ENCODE assay signal across 8 cellular contexts in genomic region chr3:42804113-42804830, GRCh38. TPM values are rescaled to one million over a fixed set of nuclear protein-coding genes. Genes with fewer than 3 reads are reported as not detected.
DNase-seq lines count a peak whose midpoint lies in the region; ATAC-seq and TF ChIP-seq lines count a peak whose summit lies in the region.

TSS of gene HIGD1A (minus strand) at chr3:42804490. CDS start at chr3:42794253, 10,237 bp downstream.

- ATAC-seq in GM21723 (IDR thresholded peaks at IDR 0.05; ENCODE audit: unreplicated experiment), result peak; percentile 99
- ATAC-seq in Panc1, result peak; percentile 99
- peak; percentile 99 for ATAC-seq in activated T-cell treated with anti-CD3 and anti-CD28 coated beads, Interleukin-2, amount 50 U/mL, for 4 hours

- intact Hi-C loops in Panc1 (cut with micrococcal nuclease; ENCODE audit: unreplicated experiment), result no loop called here

- peak within 1 kb of the TSS; percentile 99 for H3K4me3 Mint-ChIP-seq in activated T-cell treated with anti-CD3 and anti-CD28 coated beads, Interleukin-2, amount 50 U/mL, for 4 hours

- no peak for TF ChIP-seq CTCF in Panc1 (IDR thresholded peaks at IDR 0.05)

- H3K4me1 Mint-ChIP-seq in activated T-cell treated with anti-CD3 and anti-CD28 coated beads, Interleukin-2, amount 50 U/mL, for 4 hours (ENCODE audit: low read depth), result peaks cover 47% of the 10 kb centered on the region

- in situ Hi-C loops in Panc1 (cut with HindIII; ENCODE audit: low pct_unique_long_range_greater_than_20kb, low sequenced_read_pairs), result no loop called here

- CTCF ChIA-PET in Panc1 (lab: Charles Lee), result no interaction called here

- H3K4me3 ChIP-seq in Panc1 (ENCODE audit: low read depth in 2 of 2, low read length in 2 of 2), result peak within 1 kb of the TSS; percentile 79 to 86
- peak within 1 kb of the TSS; percentile 75 to 81 for H3K4me3 ChIP-seq in esophagus (ENCODE audit: low read depth in 1 of 2, low read length in 2 of 2)
- peak within 1 kb of the TSS; percentile 92 to 99 for H3K4me3 ChIP-seq in muscle layer of colon (ENCODE audit: low read depth in 1 of 2, low read length in 2 of 2)

- peaks cover 7% of the 10 kb centered on the region for H3K4me1 ChIP-seq in Panc1 (ENCODE audit: control insufficient read depth, insufficient read depth, low read length)
- peaks cover 0 to 6% of the 10 kb centered on the region in 2 donors for H3K4me1 ChIP-seq in esophagus (ENCODE audit: control insufficient read depth in 2 of 2, insufficient read depth in 2 of 2, low read length in 1 of 2)
- peaks cover 41% of the 10 kb centered on the region for H3K4me1 ChIP-seq in muscle layer of colon (ENCODE audit: insufficient read depth, low read length)

- peaks cover 3% of the 10 kb centered on the region for H3K36me3 Mint-ChIP-seq in activated T-cell treated with anti-CD3 and anti-CD28 coated beads, Interleukin-2, amount 50 U/mL, for 4 hours (ENCODE audit: insufficient read depth)

- H3K9me3 ChIP-seq in Panc1 (ENCODE audit: control insufficient read depth, insufficient read depth, low read depth, low read length) (no peaks in the 10 kb centered on the region), esophagus (ENCODE audit: control insufficient read depth in 2 of 2, insufficient read depth in 1 of 2, low read depth in 1 of 2, low read length in 1 of 2) (no peaks in the 10 kb centered on the region), muscle layer of colon (ENCODE audit: low read length) (no peaks in the 10 kb centered on the region)

- no peaks in the 10 kb centered on the region for H3K9me3 Mint-ChIP-seq in activated T-cell treated with anti-CD3 and anti-CD28 coated beads, Interleukin-2, amount 50 U/mL, for 4 hours

- peak within 1 kb of the TSS; percentile 99 for H3K9ac ChIP-seq in muscle layer of colon (ENCODE audit: low read length)

- H3K27me3 ChIP-seq in Panc1 (ENCODE audit: control insufficient read depth, insufficient read depth, low read length) (no peaks in the 10 kb centered on the region; the same call in 1 of the 2 replicates), esophagus (ENCODE audit: control insufficient read depth in 1 of 2, insufficient read depth in 2 of 2, low read length in 2 of 2) (no peaks in the 10 kb centered on the region), muscle layer of colon (ENCODE audit: control insufficient read depth in 1 of 2, insufficient read depth in 2 of 2, low read length in 2 of 2) (no peaks in the 10 kb centered on the region)

- POLR2A ChIA-PET in Panc1 (lab: Charles Lee), result interaction anchor here (1.1 kb wide), 1 partner anchor 9 kb away, joined by 3 read pairs; no protein-coding TSS in a partner anchor

- DNase-seq in DMS53 (lab: John Stamatoyannopoulos, UW) (peak; percentile 90), KG1 (lab: John Stamatoyannopoulos, UW) (peak; percentile 94), Panc1 (ENCODE audit: low read depth, low spot score) (peak; percentile 62)
- DNase-seq in activated T-cell treated with anti-CD3 and anti-CD28 coated beads, Interleukin-2, amount 50 U/mL, for 4 hours, result peak; percentile 89
- peak; percentile 86 for DNase-seq in stimulated activated CD8-positive, alpha-beta memory T cell treated with anti-CD3 and anti-CD28 coated beads, Interleukin-7, amount 100 ng/mL, for 24 hours (ENCODE audit: low read depth)

- H3K27me3 Mint-ChIP-seq in activated T-cell treated with anti-CD3 and anti-CD28 coated beads, Interleukin-2, amount 50 U/mL, for 4 hours (ENCODE audit: low read depth), result peaks cover 11% of the 10 kb centered on the region

- 1% methylated on average over 63 of the region's 63 CpGs for WGBS in esophagus, 2 donors

- H3K27ac ChIP-seq in Panc1 (ENCODE audit: low read length) (peak within 1 kb of the TSS; percentile 86), esophagus (ENCODE audit: low read depth in 2 of 2, low read length in 1 of 2) (peak within 1 kb of the TSS; percentile 94 to 99), muscle layer of colon (ENCODE audit: low read depth, low read length) (peak within 1 kb of the TSS; percentile 100)

- H3K36me3 ChIP-seq in Panc1 (ENCODE audit: control insufficient read depth, insufficient read depth, low read length) (peaks cover 9% of the 10 kb centered on the region; the same call in 1 of the 2 replicates), esophagus (ENCODE audit: control insufficient read depth in 2 of 2, insufficient read depth in 2 of 2, low read length in 1 of 2) (no peaks in the 10 kb centered on the region), muscle layer of colon (ENCODE audit: insufficient read depth, low read length) (no peaks in the 10 kb centered on the region)

- BruUV-seq in Panc1 (replicated peaks; lab: Mats Ljungman, UMichigan), result no TSS peak

RNA-seq across cellular contexts. Expression of gene HIGD1A, which starts in this region (rescaled TPM):
- total RNA-seq in Panc1 (2021; ENCODE audit: unreplicated experiment), result 74.6 TPM
- 53.1 TPM for polyA plus RNA-seq in Panc1 (2012; ENCODE audit: insufficient read length)
- total RNA-seq in activated T-cell treated with anti-CD3 and anti-CD28 coated beads, Interleukin-2, amount 50 U/mL, for 4 hours, result 10 to 100 TPM; 75.5 to 88.7 (median 83.0) TPM
- polyA plus RNA-seq in esophagus, result 100 to 1,000 TPM; 137 to 161 TPM

Comparison
In these comparisons a context has a peak if more than half of its experiments do, and no peak if none do; other contexts are left out.
1. Peak in every context shown above with its lines: DNase-seq, ATAC-seq, H3K4me3 ChIP-seq and H3K27ac ChIP-seq.